Comparison of ENCODE assay signal across 1 cellular context in the genomic region with DNA sequence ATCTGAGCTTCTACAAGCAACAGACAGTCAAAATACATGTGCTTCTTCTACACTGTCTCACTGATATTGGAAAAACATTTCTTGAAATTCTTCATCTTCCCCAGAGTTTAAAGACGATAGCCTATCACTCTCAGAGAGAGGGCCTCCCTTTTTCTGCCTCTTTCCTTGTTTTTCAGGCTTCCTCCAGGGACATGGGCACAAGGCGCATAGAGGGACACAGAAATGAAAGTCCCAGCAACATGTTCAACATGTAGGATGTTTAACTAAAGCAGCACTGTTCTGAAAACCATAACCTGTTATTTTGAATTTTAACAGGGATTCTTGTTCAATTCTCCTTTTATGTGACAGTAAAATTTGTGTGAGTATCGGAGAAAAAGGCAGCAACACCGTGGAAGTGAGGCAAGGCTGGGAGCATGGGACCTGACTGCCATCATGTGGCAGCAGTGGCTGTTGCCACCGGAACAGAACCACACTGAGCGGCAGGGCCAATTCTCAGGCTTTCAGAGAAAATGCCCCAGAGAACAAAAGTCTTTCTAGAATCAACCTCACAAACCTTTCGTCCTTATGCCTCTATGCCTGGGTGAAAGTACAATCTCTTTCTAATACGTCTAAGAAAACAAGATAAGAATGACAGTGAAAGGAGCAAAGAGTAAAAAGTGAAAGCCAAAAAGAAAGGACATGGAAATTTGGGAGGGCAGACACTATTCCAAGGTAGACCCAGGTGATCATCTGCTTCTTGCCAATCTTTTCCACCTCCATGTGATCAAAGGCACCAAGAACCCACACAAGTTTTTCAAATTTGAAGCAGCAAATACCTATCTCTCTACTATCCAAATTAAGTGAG.
TF ChIP-seq lines count a peak whose summit lies in the region.

No MANE protein-coding gene starts in this region.

TF ChIP-seq in K562, 482 proteins besides CTCF, POLR2A, EP300 and RAD21 (continued from another document):
- TF ChIP-seq, protein P1, sequence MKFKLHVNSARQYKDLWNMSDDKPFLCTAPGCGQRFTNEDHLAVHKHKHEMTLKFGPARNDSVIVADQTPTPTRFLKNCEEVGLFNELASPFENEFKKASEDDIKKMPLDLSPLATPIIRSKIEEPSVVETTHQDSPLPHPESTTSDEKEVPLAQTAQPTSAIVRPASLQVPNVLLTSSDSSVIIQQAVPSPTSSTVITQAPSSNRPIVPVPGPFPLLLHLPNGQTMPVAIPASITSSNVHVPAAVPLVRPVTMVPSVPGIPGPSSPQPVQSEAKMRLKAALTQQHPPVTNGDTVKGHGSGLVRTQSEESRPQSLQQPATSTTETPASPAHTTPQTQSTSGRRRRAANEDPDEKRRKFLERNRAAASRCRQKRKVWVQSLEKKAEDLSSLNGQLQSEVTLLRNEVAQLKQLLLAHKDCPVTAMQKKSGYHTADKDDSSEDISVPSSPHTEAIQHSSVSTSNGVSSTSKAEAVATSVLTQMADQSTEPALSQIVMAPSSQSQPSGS (CRISPR knock-in tag; IDR thresholded peaks at IDR 0.05), result no peak
- TF ChIP-seq ZNF766 (CRISPR knock-in tag; conservative IDR thresholded peaks at IDR 0.05), result no peak
- no peak for TF ChIP-seq ETV6 (IDR thresholded peaks at IDR 0.05; ENCODE audit: borderline replicate concordance in 1 of 2, low read depth in 2 of 2, low read length in 1 of 2)
- no peak for TF ChIP-seq ETV6 (CRISPR knock-in tag; IDR thresholded peaks at IDR 0.05; ENCODE audit: borderline replicate concordance)
- TF ChIP-seq TARDBP (IDR thresholded peaks at IDR 0.05), result no peak
- TF ChIP-seq GABPA (tag; conservative IDR thresholded peaks at IDR 0.05; ENCODE audit: low read depth), result no peak
- TF ChIP-seq MTA2 (IDR thresholded peaks at IDR 0.05; ENCODE audit: low read depth), result no peak
- TF ChIP-seq, protein P2, sequence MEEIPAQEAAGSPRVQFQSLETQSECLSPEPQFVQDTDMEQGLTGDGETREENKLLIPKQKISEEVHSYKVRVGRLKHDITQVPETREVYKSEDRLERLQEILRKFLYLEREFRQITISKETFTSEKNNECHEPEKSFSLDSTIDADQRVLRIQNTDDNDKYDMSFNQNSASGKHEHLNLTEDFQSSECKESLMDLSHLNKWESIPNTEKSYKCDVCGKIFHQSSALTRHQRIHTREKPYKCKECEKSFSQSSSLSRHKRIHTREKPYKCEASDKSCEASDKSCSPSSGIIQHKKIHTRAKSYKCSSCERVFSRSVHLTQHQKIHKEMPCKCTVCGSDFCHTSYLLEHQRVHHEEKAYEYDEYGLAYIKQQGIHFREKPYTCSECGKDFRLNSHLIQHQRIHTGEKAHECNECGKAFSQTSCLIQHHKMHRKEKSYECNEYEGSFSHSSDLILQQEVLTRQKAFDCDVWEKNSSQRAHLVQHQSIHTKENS (CRISPR knock-in tag; IDR thresholded peaks at IDR 0.05), result no peak
- no peak for TF ChIP-seq HNRNPH1 (optimal IDR thresholded peaks at IDR 0.05; ENCODE audit: low read depth, low read length)
- TF ChIP-seq THRB (CRISPR knock-in tag; conservative IDR thresholded peaks at IDR 0.05), result no peak
- TF ChIP-seq, protein P3, sequence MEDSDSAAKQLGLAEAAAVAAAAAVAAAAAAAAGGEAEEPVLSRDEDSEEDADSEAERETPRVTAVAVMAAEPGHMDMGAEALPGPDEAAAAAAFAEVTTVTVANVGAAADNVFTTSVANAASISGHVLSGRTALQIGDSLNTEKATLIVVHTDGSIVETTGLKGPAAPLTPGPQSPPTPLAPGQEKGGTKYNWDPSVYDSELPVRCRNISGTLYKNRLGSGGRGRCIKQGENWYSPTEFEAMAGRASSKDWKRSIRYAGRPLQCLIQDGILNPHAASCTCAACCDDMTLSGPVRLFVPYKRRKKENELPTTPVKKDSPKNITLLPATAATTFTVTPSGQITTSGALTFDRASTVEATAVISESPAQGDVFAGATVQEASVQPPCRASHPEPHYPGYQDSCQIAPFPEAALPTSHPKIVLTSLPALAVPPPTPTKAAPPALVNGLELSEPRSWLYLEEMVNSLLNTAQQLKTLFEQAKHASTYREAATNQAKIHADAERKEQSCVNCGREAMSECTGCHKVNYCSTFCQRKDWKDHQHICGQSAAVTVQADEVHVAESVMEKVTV (CRISPR knock-in tag; IDR thresholded peaks at IDR 0.05), result peak; percentile 86
- TF ChIP-seq SETDB1 (IDR thresholded peaks at IDR 0.05; ENCODE audit: low read length), result no peak
- TF ChIP-seq FOXM1 (IDR thresholded peaks at IDR 0.05; ENCODE audit: low read depth), result no peak
- TF ChIP-seq FOXM1 (CRISPR knock-in tag; IDR thresholded peaks at IDR 0.05; ENCODE audit: low read depth), result no peak
- TF ChIP-seq SMC3 (conservative IDR thresholded peaks at IDR 0.05; ENCODE audit: insufficient read depth, low read depth, low read length), result peak; percentile 61
